Comparison of ENCODE assay signal across 37 cellular contexts in the genomic region with DNA sequence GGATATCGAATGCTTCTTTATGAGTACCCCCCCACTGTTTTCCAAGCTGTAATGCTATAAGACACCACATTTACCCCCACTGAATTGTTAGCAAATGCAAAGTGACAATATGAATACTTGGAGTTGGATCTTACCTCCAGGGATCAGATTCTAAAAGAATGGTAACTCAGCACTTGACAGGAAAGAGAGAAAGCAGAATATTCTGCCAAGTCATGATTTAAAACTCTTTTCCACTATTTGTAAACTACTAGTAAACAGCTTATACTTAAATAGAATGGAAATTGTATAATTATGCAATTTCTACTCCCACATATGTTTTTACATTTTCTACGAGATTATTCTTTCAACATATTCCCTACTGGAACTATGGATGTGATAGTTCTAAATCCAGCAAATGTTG. TPM values are rescaled to one million over a fixed set of nuclear protein-coding genes. Genes with fewer than 3 reads are reported as not detected.
"Had no signal": no experiment of that assay in that cellular context is flagged by ENCODE, and none has a peak within 500 bp of the region (broad histone marks: within the 10 kb centered on the region; RNA-seq: fewer than 3 reads in every experiment).

No MANE protein-coding gene starts in this region.

- H3K27me3 ChIP-seq: ascending aorta, cardiac muscle cell had no signal

- DNase-seq: activated B cell treated with CpG ODN at 0.5 μM for 24 hours; activated CD4-positive, alpha-beta memory T cell treated with anti-CD3 and anti-CD28 coated beads, Interleukin-2, amount 10 ng/mL, durations not matched to agents 7 days and 5 days; activated CD4-positive, alpha-beta T cell treated with anti-CD3 and anti-CD28 coated beads for 4 hours; activated CD4-positive, alpha-beta T cell treated with anti-CD3 and anti-CD28 coated beads, Interleukin-2, amount 10 ng/mL, durations not matched to agents 24 days and 14 days; activated CD4-positive, alpha-beta T cell treated with anti-CD3 and anti-CD28 coated beads, Interleukin-2, amount 50 U/mL, for 1 hour; activated CD4-positive, alpha-beta T cell treated with anti-CD3 and anti-CD28 coated beads, Interleukin-2, amount 50 U/mL, for 48 hours; activated CD4-positive, CD25-positive, alpha-beta regulatory T cell treated with anti-CD3 and anti-CD28 coated beads, Interleukin-2, amount 50 U/mL, for 72 hours; activated CD8-positive, alpha-beta memory T cell treated with anti-CD3 and anti-CD28 coated beads for 24 hours; activated CD8-positive, alpha-beta memory T cell treated with anti-CD3 and anti-CD28 coated beads, Interleukin-2, amount 10 ng/mL, durations not matched to agents 7 days and 5 days; activated CD8-positive, alpha-beta memory T cell treated with anti-CD3 and anti-CD28 coated beads, Interleukin-2, amount 50 U/mL, for 48 hours; activated CD8-positive, alpha-beta T cell treated with anti-CD3 and anti-CD28 coated beads, Interleukin-2, amount 10 ng/mL, durations not matched to agents 7 days and 5 days; activated effector memory CD4-positive, alpha-beta T cell treated with Interleukin-2 at 50 U/mL for 16 hours; activated gamma-delta T cell; activated naive CD4-positive, alpha-beta T cell treated with anti-CD3 and anti-CD28 coated beads, Interleukin-2, amount 10 ng/mL, durations not matched to agents 7 days and 5 days; activated naive CD4-positive, alpha-beta T cell treated with Interleukin-2 at 50 U/mL for 16 hours; activated naive CD8-positive, alpha-beta T cell treated with anti-CD3 and anti-CD28 coated beads, Interleukin-2, amount 10 ng/mL, durations not matched to agents 7 days and 5 days; activated naive CD8-positive, alpha-beta T cell treated with anti-CD3 and anti-CD28 coated beads, Interleukin-2, amount 50 U/mL, for 24 hours; activated T-cell treated with anti-CD3 and anti-CD28 coated beads, Interleukin-2, amount 50 U/mL, for 24 hours; activated T-cell treated with anti-CD3 and anti-CD28 coated beads, Interleukin-2, amount 50 U/mL, for 48 hours; amygdala; anterior cingulate cortex; caudate nucleus; cerebellar nuclear complex; T-helper 2 cell; T-helper 9 cell had no signal

- ATAC-seq: activated CD8-positive, alpha-beta memory T cell treated with anti-CD3 and anti-CD28 coated beads, Interleukin-2, amount 10 ng/mL, durations not matched to agents 7 days and 5 days; activated CD8-positive, alpha-beta T cell treated with anti-CD3 and anti-CD28 coated beads, Interleukin-2, amount 10 ng/mL, durations not matched to agents 7 days and 5 days; activated naive CD8-positive, alpha-beta T cell treated with anti-CD3 and anti-CD28 coated beads, Interleukin-2, amount 50 U/mL, for 24 hours had no signal

- H3K27ac ChIP-seq: ascending aorta, cardiac muscle cell, VCaP had no signal

- H3K4me3 ChIP-seq: ascending aorta, cardiac muscle cell had no signal

- H3K4me1 ChIP-seq: ascending aorta had no signal

- H3K36me3 ChIP-seq: ascending aorta, cardiac muscle cell had no signal

- H3K27me3 Mint-ChIP-seq: activated B cell treated with CpG ODN at 0.5 μM for 24 hours; activated CD4-positive, alpha-beta T cell treated with anti-CD3 and anti-CD28 coated beads, Interleukin-2, amount 10 ng/mL, durations not matched to agents 24 days and 14 days; activated CD8-positive, alpha-beta memory T cell treated with anti-CD3 and anti-CD28 coated beads, Interleukin-2, amount 10 ng/mL, durations not matched to agents 7 days and 5 days; activated naive CD4-positive, alpha-beta T cell treated with anti-CD3 and anti-CD28 coated beads, Interleukin-2, amount 10 ng/mL, durations not matched to agents 7 days and 5 days; activated naive CD4-positive, alpha-beta T cell treated with anti-CD3 and anti-CD28 coated beads, Interleukin-2, amount 50 U/mL, for 24 hours; activated naive CD8-positive, alpha-beta T cell; activated naive CD8-positive, alpha-beta T cell treated with anti-CD3 and anti-CD28 coated beads, Interleukin-2, amount 10 ng/mL, durations not matched to agents 7 days and 5 days; activated naive CD8-positive, alpha-beta T cell treated with anti-CD3 and anti-CD28 coated beads, Interleukin-2, amount 50 U/mL, for 24 hours; activated T-cell treated with anti-CD3 and anti-CD28 coated beads, Interleukin-2, amount 50 U/mL, for 24 hours; central memory CD8-positive, alpha-beta T cell had no signal

- H3K9me3 ChIP-seq: ascending aorta had no signal

- H3K9me3 Mint-ChIP-seq: activated B cell treated with CpG ODN at 0.5 μM for 24 hours; activated CD4-positive, alpha-beta memory T cell treated with anti-CD3 and anti-CD28 coated beads, Interleukin-2, amount 10 ng/mL, durations not matched to agents 7 days and 5 days; activated CD4-positive, alpha-beta T cell treated with anti-CD3 and anti-CD28 coated beads, Interleukin-2, amount 10 ng/mL, durations not matched to agents 24 days and 14 days; activated naive CD4-positive, alpha-beta T cell treated with anti-CD3 and anti-CD28 coated beads, Interleukin-2, amount 10 ng/mL, durations not matched to agents 7 days and 5 days; activated naive CD4-positive, alpha-beta T cell treated with anti-CD3 and anti-CD28 coated beads, Interleukin-2, amount 50 U/mL, for 24 hours; activated naive CD8-positive, alpha-beta T cell treated with anti-CD3 and anti-CD28 coated beads, Interleukin-2, amount 10 ng/mL, durations not matched to agents 7 days and 5 days; activated naive CD8-positive, alpha-beta T cell treated with anti-CD3 and anti-CD28 coated beads, Interleukin-2, amount 50 U/mL, for 24 hours; activated T-cell treated with anti-CD3 and anti-CD28 coated beads, Interleukin-2, amount 50 U/mL, for 24 hours; activated T-helper 2 cell treated with anti-CD3 and anti-CD28 coated beads, Interferon-gamma antibody, Interleukin-2, Interleukin-4, amounts not matched to agents 10 μg/mL and 5 μg/mL and 100 μg/mL, durations not matched to agents 14 hours and 24 hours and 36 hours; brain; central memory CD8-positive, alpha-beta T cell; T-helper 1 cell treated with Interleukin-12 subunit alpha and Interleukin-12 subunit beta and Interleukin-4 antibody, amounts not matched to agents 30 μg/mL and 1 μg/mL, for 36 hours; T-helper 2 cell treated with Interferon-gamma antibody and Interleukin-4, amounts not matched to agents 5 μg/mL and 100 μg/mL, for 36 hours had no signal

- H3K4me1 Mint-ChIP-seq: activated B cell treated with CpG ODN at 0.5 μM for 24 hours; activated CD4-positive, alpha-beta memory T cell treated with anti-CD3 and anti-CD28 coated beads, Interleukin-2, amount 10 ng/mL, durations not matched to agents 7 days and 5 days; activated CD4-positive, alpha-beta T cell treated with anti-CD3 and anti-CD28 coated beads, Interleukin-2, amount 10 ng/mL, durations not matched to agents 24 days and 14 days; activated CD8-positive, alpha-beta memory T cell treated with anti-CD3 and anti-CD28 coated beads, Interleukin-2, amount 10 ng/mL, durations not matched to agents 7 days and 5 days; activated naive CD4-positive, alpha-beta T cell treated with anti-CD3 and anti-CD28 coated beads, Interleukin-2, amount 10 ng/mL, durations not matched to agents 7 days and 5 days; activated naive CD4-positive, alpha-beta T cell treated with anti-CD3 and anti-CD28 coated beads, Interleukin-2, amount 50 U/mL, for 24 hours; activated naive CD8-positive, alpha-beta T cell treated with anti-CD3 and anti-CD28 coated beads, Interleukin-2, amount 10 ng/mL, durations not matched to agents 7 days and 5 days; activated naive CD8-positive, alpha-beta T cell treated with anti-CD3 and anti-CD28 coated beads, Interleukin-2, amount 50 U/mL, for 24 hours; brain; central memory CD8-positive, alpha-beta T cell had no signal

- H3K27ac Mint-ChIP-seq: activated B cell treated with CpG ODN at 0.5 μM for 24 hours; activated CD4-positive, alpha-beta memory T cell treated with anti-CD3 and anti-CD28 coated beads, Interleukin-2, amount 10 ng/mL, durations not matched to agents 7 days and 5 days; activated CD4-positive, alpha-beta T cell treated with anti-CD3 and anti-CD28 coated beads, Interleukin-2, amount 10 ng/mL, durations not matched to agents 24 days and 14 days; activated CD8-positive, alpha-beta memory T cell treated with anti-CD3 and anti-CD28 coated beads, Interleukin-2, amount 10 ng/mL, durations not matched to agents 7 days and 5 days; activated CD8-positive, alpha-beta T cell treated with anti-CD3 and anti-CD28 coated beads, Interleukin-2, amount 10 ng/mL, durations not matched to agents 7 days and 5 days; activated naive CD4-positive, alpha-beta T cell treated with anti-CD3 and anti-CD28 coated beads, Interleukin-2, amount 10 ng/mL, durations not matched to agents 7 days and 5 days; activated naive CD4-positive, alpha-beta T cell treated with anti-CD3 and anti-CD28 coated beads, Interleukin-2, amount 50 U/mL, for 24 hours; activated naive CD8-positive, alpha-beta T cell; activated naive CD8-positive, alpha-beta T cell treated with anti-CD3 and anti-CD28 coated beads, Interleukin-2, amount 10 ng/mL, durations not matched to agents 7 days and 5 days; activated naive CD8-positive, alpha-beta T cell treated with anti-CD3 and anti-CD28 coated beads, Interleukin-2, amount 50 U/mL, for 24 hours; activated T-cell treated with anti-CD3 and anti-CD28 coated beads, Interleukin-2, amount 50 U/mL, for 24 hours; activated T-helper 2 cell treated with anti-CD3 and anti-CD28 coated beads, Interferon-gamma antibody, Interleukin-2, Interleukin-4, amounts not matched to agents 10 μg/mL and 5 μg/mL and 100 μg/mL, durations not matched to agents 14 hours and 24 hours and 36 hours; brain; T-helper 1 cell treated with Interleukin-12 subunit alpha and Interleukin-12 subunit beta and Interleukin-4 antibody, amounts not matched to agents 30 μg/mL and 1 μg/mL, for 36 hours; T-helper 2 cell treated with Interferon-gamma antibody and Interleukin-4, amounts not matched to agents 5 μg/mL and 100 μg/mL, for 36 hours had no signal

- H3K36me3 Mint-ChIP-seq: activated CD8-positive, alpha-beta memory T cell treated with anti-CD3 and anti-CD28 coated beads, Interleukin-2, amount 10 ng/mL, durations not matched to agents 7 days and 5 days; activated naive CD4-positive, alpha-beta T cell treated with anti-CD3 and anti-CD28 coated beads, Interleukin-2, amount 10 ng/mL, durations not matched to agents 7 days and 5 days; activated naive CD4-positive, alpha-beta T cell treated with anti-CD3 and anti-CD28 coated beads, Interleukin-2, amount 50 U/mL, for 24 hours; activated naive CD8-positive, alpha-beta T cell; activated naive CD8-positive, alpha-beta T cell treated with anti-CD3 and anti-CD28 coated beads, Interleukin-2, amount 10 ng/mL, durations not matched to agents 7 days and 5 days; brain had no signal

- FAIRE-seq: bronchial epithelial cell, TTC549 had no signal

- H3K4me3 Mint-ChIP-seq: activated B cell treated with CpG ODN at 0.5 μM for 24 hours; activated CD4-positive, alpha-beta memory T cell treated with anti-CD3 and anti-CD28 coated beads, Interleukin-2, amount 10 ng/mL, durations not matched to agents 7 days and 5 days; activated CD4-positive, alpha-beta T cell treated with anti-CD3 and anti-CD28 coated beads, Interleukin-2, amount 10 ng/mL, durations not matched to agents 24 days and 14 days; activated CD8-positive, alpha-beta memory T cell treated with anti-CD3 and anti-CD28 coated beads, Interleukin-2, amount 10 ng/mL, durations not matched to agents 7 days and 5 days; activated CD8-positive, alpha-beta T cell treated with anti-CD3 and anti-CD28 coated beads, Interleukin-2, amount 10 ng/mL, durations not matched to agents 7 days and 5 days; activated naive CD4-positive, alpha-beta T cell treated with anti-CD3 and anti-CD28 coated beads, Interleukin-2, amount 10 ng/mL, durations not matched to agents 7 days and 5 days; activated naive CD4-positive, alpha-beta T cell treated with anti-CD3 and anti-CD28 coated beads, Interleukin-2, amount 50 U/mL, for 24 hours; activated naive CD8-positive, alpha-beta T cell; activated naive CD8-positive, alpha-beta T cell treated with anti-CD3 and anti-CD28 coated beads, Interleukin-2, amount 10 ng/mL, durations not matched to agents 7 days and 5 days; activated naive CD8-positive, alpha-beta T cell treated with anti-CD3 and anti-CD28 coated beads, Interleukin-2, amount 50 U/mL, for 24 hours; activated T-cell treated with anti-CD3 and anti-CD28 coated beads, Interleukin-2, amount 50 U/mL, for 24 hours; brain; central memory CD8-positive, alpha-beta T cell; T-helper 1 cell treated with Interleukin-12 subunit alpha and Interleukin-12 subunit beta and Interleukin-4 antibody, amounts not matched to agents 30 μg/mL and 1 μg/mL, for 36 hours; T-helper 2 cell treated with Interferon-gamma antibody and Interleukin-4, amounts not matched to agents 5 μg/mL and 100 μg/mL, for 36 hours had no signal

RNA-seq across cellular contexts. Expression of a gene that starts 56.0 kb away (rescaled TPM):
- total RNA-seq: activated CD4-positive, alpha-beta T cell treated with anti-CD3 and anti-CD28 coated beads, Interleukin-2, amount 10 ng/mL, durations not matched to agents 24 days and 14 days; activated T-helper 2 cell treated with anti-CD3 and anti-CD28 coated beads, Interferon-gamma antibody, Interleukin-2, Interleukin-4, amounts not matched to agents 10 μg/mL and 5 μg/mL and 100 μg/mL, durations not matched to agents 14 hours and 24 hours and 36 hours; bronchial epithelial cell; cardiac muscle cell had no signal
- polyA plus RNA-seq: cardiac muscle cell had no signal
